9 cellular contexts compared by ENCODE assay signal in genomic region chr7:117385340-117386124, GRCh38. TPM values are rescaled to one million over a fixed set of nuclear protein-coding genes. Genes with fewer than 3 reads are reported as not detected.
A peak's percentile ranks its signal among the peaks of the same experiment; 100 is the strongest.
DNase-seq lines count a peak whose midpoint lies in the region; ATAC-seq and TF ChIP-seq lines count a peak whose summit lies in the region.
"Had no signal": no experiment of that assay in that cellular context is flagged by ENCODE, and none has a peak within 500 bp of the region (broad histone marks: within the 10 kb centered on the region; RNA-seq: fewer than 3 reads in every experiment).

No MANE protein-coding gene starts in this region.

- H3K9me3 Mint-ChIP-seq in CD8-positive, alpha-beta memory T cell = peaks cover 4 to 16% (median 14%) of the 10 kb centered on the region in 5 donors

- POLR2A ChIA-PET in CD8-positive, alpha-beta memory T cell (lab: Charles Lee) = no interaction called here

- H3K36me3 Mint-ChIP-seq in CD8-positive, alpha-beta memory T cell = no peaks in the 10 kb centered on the region

- H3K4me3 ChIP-seq in foreskin fibroblast (ENCODE audit: low read depth in 1 of 2, low read length in 2 of 2) = no peak overlapping the region
- H3K4me3 ChIP-seq in CD8-positive, alpha-beta memory T cell (ENCODE audit: low read length) = no peak overlapping the region
- H3K4me3 ChIP-seq: BLaER1 treated with 17β-estradiol and CSF1 and Interleukin-3, amounts not matched to agents 10 nM and 100 nM had no signal

- ATAC-seq in HG02852 (IDR thresholded peaks at IDR 0.05; ENCODE audit: unreplicated experiment) = peak; percentile 76

- H3K27ac Mint-ChIP-seq in CD8-positive, alpha-beta memory T cell = no peak overlapping the region

- CTCF ChIA-PET in CD8-positive, alpha-beta memory T cell (lab: Charles Lee) = no interaction called here

- DNase-seq in NCI-H146 (lab: John Stamatoyannopoulos, UW) = peak; percentile 3
- no peak for DNase-seq in NCI-H146 treated with DMSO at 0.1 percent for 48 hours (lab: John Stamatoyannopoulos, UW; ENCODE audit: unreplicated experiment)
- DNase-seq in OCI-M1 (lab: John Stamatoyannopoulos, UW) = peak; percentile 59
- peak in 1 of 2 donors; percentile 31 for DNase-seq in foreskin fibroblast
- DNase-seq in CD8-positive, alpha-beta memory T cell = no peak
- no peak for DNase-seq in activated effector memory CD4-positive, alpha-beta T cell treated with anti-CD3 and anti-CD28 coated beads, Interleukin-2, amount 50 U/mL, for 16 hours
- DNase-seq in cerebellar nuclear complex (lab: John Stamatoyannopoulos, UW) = no peak

- no peaks in the 10 kb centered on the region for H3K9me3 ChIP-seq in CD8-positive, alpha-beta memory T cell (ENCODE audit: low read length)

- no peaks in the 10 kb centered on the region for H3K27me3 Mint-ChIP-seq in CD8-positive, alpha-beta memory T cell

- H3K4me3 Mint-ChIP-seq in CD8-positive, alpha-beta memory T cell = no peak overlapping the region

- no peaks in the 10 kb centered on the region for H3K36me3 ChIP-seq in CD8-positive, alpha-beta memory T cell (ENCODE audit: insufficient read depth, low read length)
- H3K36me3 ChIP-seq: BLaER1 treated with 17β-estradiol and CSF1 and Interleukin-3, amounts not matched to agents 10 nM and 100 nM had no signal

- TF ChIP-seq CTCF in foreskin fibroblast (IDR thresholded peaks at IDR 0.05; ENCODE audit: low read depth, low read length) = peak; percentile 29

- H3K27ac ChIP-seq in CD8-positive, alpha-beta memory T cell (ENCODE audit: low read depth, low read length) = no peak overlapping the region
- H3K27ac ChIP-seq: BLaER1 treated with 17β-estradiol and CSF1 and Interleukin-3, amounts not matched to agents 10 nM and 100 nM had no signal

- no peaks in the 10 kb centered on the region for H3K27me3 ChIP-seq in CD8-positive, alpha-beta memory T cell (ENCODE audit: insufficient read depth, low read length, poor library complexity, severe bottlenecking)
- H3K27me3 ChIP-seq: BLaER1 treated with 17β-estradiol and CSF1 and Interleukin-3, amounts not matched to agents 10 nM and 100 nM had no signal

- no peaks in the 10 kb centered on the region for H3K4me1 ChIP-seq in CD8-positive, alpha-beta memory T cell (ENCODE audit: insufficient read depth, low read length)
- H3K4me1 ChIP-seq: BLaER1 treated with 17β-estradiol and CSF1 and Interleukin-3, amounts not matched to agents 10 nM and 100 nM had no signal

- H3K4me1 Mint-ChIP-seq in CD8-positive, alpha-beta memory T cell = no peaks in the 10 kb centered on the region

RNA-seq across cellular contexts. Expression of gene ASZ1, which starts 41.8 kb away (rescaled TPM):
- not detected for total RNA-seq in CD8-positive, alpha-beta memory T cell
- polyA plus RNA-seq in CD8-positive, alpha-beta memory T cell = not detected

Comparison
In these comparisons a context has a peak if more than half of its experiments do, and no peak if none do; other contexts are left out.
1. DNase-seq: peak in NCI-H146 (single experiment) and OCI-M1 (single experiment); none in NCI-H146 treated with DMSO at 0.1 percent for 48 hours (single experiment), CD8-positive, alpha-beta memory T cell (0 of 5), activated effector memory CD4-positive, alpha-beta T cell treated with anti-CD3 and anti-CD28 coated beads, Interleukin-2, amount 50 U/mL, for 16 hours (single experiment) and cerebellar nuclear complex (0 of 2).